8 cellular contexts compared by ENCODE assay signal in genomic region chr12:110613422-110613770, GRCh38. TPM values are rescaled to one million over a fixed set of nuclear protein-coding genes. Genes with fewer than 3 reads are reported as not detected.
DNase-seq lines count a peak whose midpoint lies in the region; ATAC-seq and TF ChIP-seq lines count a peak whose summit lies in the region.
"Not testable (repeated sequence)": the region's sequence is repeated elsewhere in the genome, so short reads cannot be mapped to it uniquely, and the experiment has no call there.

No MANE protein-coding gene starts in this region.

- not testable (repeated sequence) for H2BK15ac ChIP-seq in IMR-90 (ENCODE audit: low read depth, low read length)

- H3K9me1 ChIP-seq in IMR-90 (ENCODE audit: insufficient read depth, low read length) = not testable (repeated sequence)

- not testable (repeated sequence) for H3K23ac ChIP-seq in IMR-90 (ENCODE audit: low read depth, low read length)

- H3K4me1 ChIP-seq in IMR-90 (ENCODE audit: control insufficient read depth, insufficient read depth, low read length); osteoblast (ENCODE audit: insufficient read depth, low read length): not testable (repeated sequence)
- H3K4me1 ChIP-seq in esophagus squamous epithelium = peaks cover 0 to 15% (median 8%) of the 10 kb centered on the region in 3 donors

- H4K8ac ChIP-seq in IMR-90 (ENCODE audit: low read depth in 2 of 2, low read length in 2 of 2) = peak overlapping the region; percentile 46 to 94; a peak in 2 of 4 replicates

- not testable (repeated sequence) for H4K20me1 ChIP-seq in IMR-90 (ENCODE audit: insufficient read depth, low read length); osteoblast (ENCODE audit: insufficient read depth, low read length)

- not testable (repeated sequence) for H3K79me1 ChIP-seq in IMR-90 (ENCODE audit: low read depth in 1 of 2, low read length in 2 of 2)

- TF ChIP-seq RAD21 in IMR-90 (IDR thresholded peaks at IDR 0.05; ENCODE audit: low read length) = not testable (repeated sequence)

- 27% methylated on average over 3 of the region's 12 CpGs; no CpG with 5 or more reads in 1 of the 2 experiments for WGBS in IMR-90 (ENCODE audit: extremely low coverage in 2 of 2, insufficient read length in 1 of 2), 2 experiments
- WGBS in esophagus squamous epithelium, 2 donors = 58 to 60% methylated on average over 12 of the region's 12 CpGs

- BruUV-seq in IMR-90 (replicated peaks; lab: Mats Ljungman, UMichigan) = not testable (repeated sequence)

- TF ChIP-seq POLR2A in IMR-90 (IDR thresholded peaks at IDR 0.05; ENCODE audit: low read depth, low read length); esophagus squamous epithelium (IDR thresholded peaks at IDR 0.05): not testable (repeated sequence)

- POLR2A ChIA-PET in CD4-positive, alpha-beta T cell (lab: Charles Lee) = interaction anchor here (0.6 to 2.1 kb wide), 21 partner anchors 8 to 163 kb away, joined by 3 to 20 read pairs (median 4); partner anchors contain the start of genes ARPC3, FAM216A, GPN3 and PPP1CC
- POLR2A ChIA-PET in IMR-90 (lab: Charles Lee; ENCODE audit: unreplicated experiment) = interaction anchor here (0.6 kb wide), 1 partner anchor 216 kb away, joined by 8 read pairs; no protein-coding TSS in a partner anchor

- in situ Hi-C loops in IMR-90 (cut with MboI; ENCODE audit: low sequenced_read_pairs) = loop anchor here (10.0 kb wide), 1 partner anchor 271 kb away; no protein-coding TSS in a partner anchor
- in situ Hi-C loops in astrocyte of the spinal cord (cut with HindIII; ENCODE audit: low sequenced_read_pairs) = not testable (repeated sequence)

- H3K9ac ChIP-seq in IMR-90 (ENCODE audit: low read depth, low read length) = peak overlapping the region; percentile 73

- H3K4me3 Mint-ChIP-seq in CD4-positive, alpha-beta T cell = peak overlapping the region; percentile 89
- H3K4me3 Mint-ChIP-seq in T-helper 2 cell treated with Interferon-gamma antibody and Interleukin-4, amounts not matched to agents 5 μg/mL and 100 μg/mL, for 36 hours = peak overlapping the region; percentile 87

- dilution Hi-C loops in IMR-90 (cut with HindIII; ENCODE audit: low sequenced_read_pairs, unreplicated experiment) = not testable (repeated sequence)

- not testable (repeated sequence) for DNase-seq in CD4-positive, alpha-beta T cell; IMR-90; T-helper 2 cell treated with Interferon-gamma antibody and Interleukin-4, amounts not matched to agents 5 μg/mL and 100 μg/mL, for 36 hours (ENCODE audit: low spot score); astrocyte of the spinal cord (ENCODE audit: low read depth, low spot score); esophagus squamous epithelium (lab: John Stamatoyannopoulos, UW); osteoblast (ENCODE audit: insufficient read length, low spot score, missing footprints)
- DNase-seq in left kidney (ENCODE audit: low read depth, low spot score) = peak; percentile 13

- H3K18ac ChIP-seq in IMR-90 (ENCODE audit: low read depth, low read length) = not testable (repeated sequence)

- peak overlapping the region; percentile 61 for H3K27ac ChIP-seq in CD4-positive, alpha-beta T cell (ENCODE audit: low read depth, low read length)
- H3K27ac ChIP-seq in IMR-90 (ENCODE audit: insufficient read depth, low read length) (peak overlapping the region; percentile 51), esophagus squamous epithelium (peak overlapping the region; percentile 68 to 83 (median 75)), osteoblast (ENCODE audit: low read depth, low read length) (peak overlapping the region; percentile 72), temporal lobe (ENCODE audit: low read depth, low read length) (peak overlapping the region; percentile 84)

- H3K36me3 Mint-ChIP-seq in CD4-positive, alpha-beta T cell (ENCODE audit: low read depth); T-helper 2 cell treated with Interferon-gamma antibody and Interleukin-4, amounts not matched to agents 5 μg/mL and 100 μg/mL, for 36 hours (ENCODE audit: low read depth): not testable (repeated sequence)

- H3K4ac ChIP-seq in IMR-90 (ENCODE audit: low read depth, low read length) = peak overlapping the region; percentile 75

- not testable (repeated sequence) for H2BK5ac ChIP-seq in IMR-90 (ENCODE audit: low read depth, low read length, poor library complexity, severe bottlenecking)

- H3K36me3 ChIP-seq in IMR-90 (ENCODE audit: control insufficient read depth, insufficient read depth, low read length); esophagus squamous epithelium; osteoblast (ENCODE audit: insufficient read depth, low read length): not testable (repeated sequence)

- CTCF ChIA-PET in CD4-positive, alpha-beta T cell (lab: Charles Lee) = interaction anchor here (1.4 to 3.2 kb wide), 4 partner anchors 11 to 163 kb away, joined by 4 to 16 read pairs (median 10); partner anchors contain the start of genes ARPC3, FAM216A and GPN3
- CTCF ChIA-PET in IMR-90 (lab: Yijun Ruan, JAX) = not testable (repeated sequence)

- H3K9me3 Mint-ChIP-seq in CD4-positive, alpha-beta T cell; T-helper 2 cell treated with Interferon-gamma antibody and Interleukin-4, amounts not matched to agents 5 μg/mL and 100 μg/mL, for 36 hours: not testable (repeated sequence)

- intact Hi-C loops in CD4-positive, alpha-beta T cell (cut with DNase I, micrococcal nuclease) = loop anchor here in 1 of 2 experiments (10.0 kb wide), 2 partner anchors 329 to 489 kb away; partner anchors contain the start of genes ATP2A2 and IFT81
- intact Hi-C loops in IMR-90 (cut with micrococcal nuclease) = loop anchor here (5.0 kb wide), 1 partner anchor 129 kb away; the partner anchor contains the start of gene PPP1CC
- intact Hi-C loops in esophagus squamous epithelium (cut with DNase I) = not testable (repeated sequence)

- peak overlapping the region; percentile 37; the same call in 1 of the 2 replicates for H4K5ac ChIP-seq in IMR-90 (ENCODE audit: low read depth, low read length)

- not testable (repeated sequence) for H2AK9ac ChIP-seq in IMR-90 (replicated peaks; ENCODE audit: low read depth, low read length, poor library complexity)

- 0 out of 2 replicates have a peak overlapping the region, but pooled peaks have one; percentile 39 for H4K91ac ChIP-seq in IMR-90 (ENCODE audit: insufficient read depth, low read depth, low read length)

- H2AFZ ChIP-seq in IMR-90 (replicated peaks; ENCODE audit: low read length, poor library complexity) (peak overlapping the region; percentile 99), osteoblast (ENCODE audit: low read length) (peak overlapping the region; percentile 91)

- H3K4me2 ChIP-seq in IMR-90 (ENCODE audit: low read depth, low read length) (peak overlapping the region; percentile 48), osteoblast (ENCODE audit: insufficient read depth, low read length) (peak overlapping the region; percentile 82)

- H3K27me3 Mint-ChIP-seq in CD4-positive, alpha-beta T cell; T-helper 2 cell treated with Interferon-gamma antibody and Interleukin-4, amounts not matched to agents 5 μg/mL and 100 μg/mL, for 36 hours (ENCODE audit: low read depth): not testable (repeated sequence)

- peak overlapping the region; percentile 88; the same call in 1 of the 2 replicates for H3K14ac ChIP-seq in IMR-90 (replicated peaks; ENCODE audit: low read depth, low read length)

- ATAC-seq in CD4-positive, alpha-beta T cell (ENCODE audit: poor library complexity); IMR-90 (ENCODE audit: low read depth): not testable (repeated sequence)

- H3K27me3 ChIP-seq in CD4-positive, alpha-beta T cell (ENCODE audit: control insufficient read depth, insufficient read depth, low read length); IMR-90 (ENCODE audit: control insufficient read depth, insufficient read depth, low read length); esophagus squamous epithelium; osteoblast (ENCODE audit: insufficient read depth, low read length): not testable (repeated sequence)

- H3K4me1 Mint-ChIP-seq in CD4-positive, alpha-beta T cell (ENCODE audit: low read depth); T-helper 2 cell treated with Interferon-gamma antibody and Interleukin-4, amounts not matched to agents 5 μg/mL and 100 μg/mL, for 36 hours (ENCODE audit: low read depth): not testable (repeated sequence)

- not testable (repeated sequence) for H3K79me2 ChIP-seq in osteoblast (ENCODE audit: insufficient read depth, low read length)

- H2BK20ac ChIP-seq in IMR-90 (ENCODE audit: low read depth, low read length) = not testable (repeated sequence)

- H3K27ac Mint-ChIP-seq in CD4-positive, alpha-beta T cell = peak overlapping the region; percentile 83
- H3K27ac Mint-ChIP-seq in T-helper 2 cell treated with Interferon-gamma antibody and Interleukin-4, amounts not matched to agents 5 μg/mL and 100 μg/mL, for 36 hours = peak overlapping the region; percentile 86

- peak overlapping the region; percentile 39; the same call in 1 of the 2 replicates for H3K56ac ChIP-seq in IMR-90 (ENCODE audit: extremely low read depth, insufficient read depth, low read length)

- not testable (repeated sequence) for H2BK120ac ChIP-seq in IMR-90 (ENCODE audit: low read depth, low read length)

- H2AK5ac ChIP-seq in IMR-90 (ENCODE audit: low read depth, low read length) = not testable (repeated sequence)

- H3K4me3 ChIP-seq in IMR-90 (ENCODE audit: insufficient read depth, low read depth, low read length) (peak overlapping the region; percentile 64), astrocyte of the spinal cord (ENCODE audit: low read depth, low read length) (peak overlapping the region; percentile 74), esophagus squamous epithelium (peak overlapping the region; percentile 57 to 81 (median 74)), osteoblast (ENCODE audit: insufficient read depth, low read length) (peak overlapping the region; percentile 75)

- not testable (repeated sequence) for TF ChIP-seq CTCF in CD4-positive, alpha-beta T cell (IDR thresholded peaks at IDR 0.05); IMR-90 (conservative IDR thresholded peaks at IDR 0.05; ENCODE audit: low read depth, low read length); astrocyte of the spinal cord (IDR thresholded peaks at IDR 0.05; ENCODE audit: low read depth, low read length); esophagus squamous epithelium (IDR thresholded peaks at IDR 0.05); osteoblast (IDR thresholded peaks at IDR 0.05; ENCODE audit: extremely low read depth, low read depth, low read length)

- not testable (repeated sequence) for H3K9me3 ChIP-seq in CD4-positive, alpha-beta T cell (ENCODE audit: control insufficient read depth, low read length); IMR-90 (ENCODE audit: control insufficient read depth, insufficient read depth, low read length); esophagus squamous epithelium; osteoblast (ENCODE audit: low read depth, low read length)

RNA-seq across cellular contexts. Expression of gene TCTN1, which starts 0.5 kb away (rescaled TPM):
- total RNA-seq in CD4-positive, alpha-beta T cell = 1 to 10 TPM; 5.0 to 5.5 TPM
- total RNA-seq in IMR-90 (2012; rRNA removed) = 11.1 and 11.7 TPM in 2 replicates
- polyA plus RNA-seq in IMR-90 (2012; rRNA removed) = 17.5 and 18.8 TPM in 2 replicates
- polyA plus RNA-seq in IMR-90 (2012; cell fraction: cytosol; rRNA removed) = 16.9 and 18.3 TPM in 2 replicates
- 37.6 and 52.8 TPM in 2 replicates for polyA plus RNA-seq in IMR-90 (2012; cell fraction: nucleus; rRNA removed; ENCODE audit: low replicate concordance)
- total RNA-seq in esophagus squamous epithelium = 10 to 100 TPM in 2 of 4 donors, 1 to 10 TPM in 2; 4.4 to 15.6 (median 8.8) TPM
- 45.2 and 61.9 TPM in 2 replicates for total RNA-seq in osteoblast
- 27.8 TPM for total RNA-seq in temporal lobe

RNA-seq across cellular contexts. Expression of gene PPTC7, which starts 30.3 kb away (rescaled TPM):
- 10 to 100 TPM; 53.8 to 54.8 TPM for total RNA-seq in CD4-positive, alpha-beta T cell
- 4.1 and 4.7 TPM in 2 replicates for total RNA-seq in IMR-90 (2012; rRNA removed)
- 5.9 and 6.8 TPM in 2 replicates for polyA plus RNA-seq in IMR-90 (2012; rRNA removed)
- 1.7 and 1.9 TPM in 2 replicates for polyA plus RNA-seq in IMR-90 (2012; cell fraction: cytosol; rRNA removed)
- polyA plus RNA-seq in IMR-90 (2012; cell fraction: nucleus; rRNA removed; ENCODE audit: low replicate concordance) = 1.8 and 7.3 TPM in 2 replicates
- total RNA-seq in esophagus squamous epithelium = 10 to 100 TPM; 14.8 to 30.5 (median 19.2) TPM
- 7.6 and 8.5 TPM in 2 replicates for total RNA-seq in osteoblast
- 7.6 TPM for total RNA-seq in temporal lobe
